Comparison of ENCODE assay signal across 13 cellular contexts in genomic region chr5:73673161-73673591, GRCh38. TPM values are rescaled to one million over a fixed set of nuclear protein-coding genes. Genes with fewer than 3 reads are reported as not detected.
DNase-seq lines count a peak whose midpoint lies in the region; ATAC-seq, FAIRE-seq and TF ChIP-seq lines count a peak whose summit lies in the region.
"Had no signal": no experiment of that assay in that cellular context is flagged by ENCODE, and none has a peak within 500 bp of the region (broad histone marks: within the 10 kb centered on the region; RNA-seq: fewer than 3 reads in every experiment).

No MANE protein-coding gene starts in this region.

- H3K4me3 ChIP-seq in A549 (no peak overlapping the region), K562 (no peak overlapping the region), neural progenitor cell (no peak overlapping the region)

- peaks cover 76% of the 10 kb centered on the region for H3K4me1 ChIP-seq in A549
- H3K4me1 ChIP-seq in K562 (replicated peaks in 1 of 2; ENCODE audit: control insufficient read depth in 2 of 2, insufficient read depth in 2 of 2, low read length in 2 of 2), result peaks cover 10 to 32% of the 10 kb centered on the region in 2 experiments
- H3K4me1 ChIP-seq in neural progenitor cell, result no peaks in the 10 kb centered on the region

- BruUV-seq in K562 (replicated peaks; lab: Mats Ljungman, UMichigan), result no TSS peak

- TF ChIP-seq CTCF in A549 (IDR thresholded peaks at IDR 0.05) (no peak), K562 (IDR thresholded peaks at IDR 0.05 in 2 of 3, conservative IDR thresholded peaks at IDR 0.05 in 1 of 3; ENCODE audit: insufficient read depth in 2 of 3, low read depth in 1 of 3, low read length in 3 of 3) (no peak), GM13977 (IDR thresholded peaks at IDR 0.05; ENCODE audit: extremely low read depth, insufficient read depth, missing control alignments) (no peak), WTC11 (IDR thresholded peaks at IDR 0.05) (no peak), neural progenitor cell (IDR thresholded peaks at IDR 0.05) (no peak)

- no peaks in the 10 kb centered on the region for H3K36me3 Mint-ChIP-seq in WTC11
- H3K36me3 Mint-ChIP-seq in neural progenitor cell, result no peaks in the 10 kb centered on the region
- H3K36me3 Mint-ChIP-seq: CD4-positive, CD25-positive, alpha-beta regulatory T cell had no signal

- no peak for TF ChIP-seq RAD21 in A549 (conservative IDR thresholded peaks at IDR 0.05 in 1 of 2, IDR thresholded peaks at IDR 0.05 in 1 of 2)
- TF ChIP-seq RAD21 in K562 (CRISPR knock-in tag; conservative IDR thresholded peaks at IDR 0.05 in 1 of 2, IDR thresholded peaks at IDR 0.05 in 1 of 2), result no peak

- intact Hi-C loops in K562 (cut with micrococcal nuclease), result no loop called here

- H3K4me2 ChIP-seq in A549 (peak overlapping the region; percentile 65), K562 (ENCODE audit: insufficient read depth, low read length) (peak overlapping the region; percentile 31), neural progenitor cell (no peak overlapping the region)

- H3K36me3 ChIP-seq in K562 (ENCODE audit: control insufficient read depth, insufficient read depth, low read length) (no peaks in the 10 kb centered on the region; the same call in 2 of the 3 replicates), neural progenitor cell (no peaks in the 10 kb centered on the region)

- peak overlapping the region; percentile 91 for H2AFZ ChIP-seq in K562 (ENCODE audit: low read depth, low read length)
- H2AFZ ChIP-seq in neural progenitor cell (replicated peaks), result no peak overlapping the region

- H4K20me1 ChIP-seq in K562 (replicated peaks; ENCODE audit: control insufficient read depth, insufficient read depth, low read length) (no peaks in the 10 kb centered on the region), neural progenitor cell (ENCODE audit: low read depth) (no peaks in the 10 kb centered on the region)

- H3K9me1 ChIP-seq in K562 (ENCODE audit: control insufficient read depth, insufficient read depth, low read length), result no peaks in the 10 kb centered on the region

- peak; percentile 64 to 75 for ATAC-seq in A549
- peak; percentile 70 for ATAC-seq in K562
- peak; percentile 68 for ATAC-seq in left lobe of liver
- no peak for ATAC-seq in WTC11

- H3K79me2 ChIP-seq in K562 (ENCODE audit: control insufficient read depth, insufficient read depth, low read length) (no peaks in the 10 kb centered on the region), neural progenitor cell (ENCODE audit: low read depth) (no peaks in the 10 kb centered on the region)

- peak; percentile 87 for FAIRE-seq in A549 (lab: Jason Lieb, UNC)
- FAIRE-seq in HTR-8/SVneo (lab: Jason Lieb, UNC), result peak; percentile 65
- peak; percentile 54 for FAIRE-seq in K562 (lab: Jason Lieb, UNC)

- H3K27ac Mint-ChIP-seq in WTC11, result no peak overlapping the region
- H3K27ac Mint-ChIP-seq in neural progenitor cell, result no peak overlapping the region
- H3K27ac Mint-ChIP-seq: CD4-positive, CD25-positive, alpha-beta regulatory T cell had no signal

- CTCF ChIA-PET in A549 (lab: Yijun Ruan, JAX), result interaction anchor here (0.7 to 5.2 kb wide), 8 partner anchors 10 to 265 kb away, joined by 3 to 34 read pairs (median 4); no protein-coding TSS in a partner anchor
- CTCF ChIA-PET in K562 (lab: Yijun Ruan, JAX; ENCODE audit: low intra/inter-chr PET ratio), result no interaction called here
- CTCF ChIA-PET in WTC11 (lab: Charles Lee), result interaction anchor here (0.6 to 1.4 kb wide), 2 partner anchors 82 to 229 kb away, joined by 3 to 4 read pairs; no protein-coding TSS in a partner anchor

- H3K27me3 Mint-ChIP-seq in WTC11 (ENCODE audit: low read depth) (no peaks in the 10 kb centered on the region), neural progenitor cell (ENCODE audit: insufficient read depth, low read depth) (peaks cover 2% of the 10 kb centered on the region)

- H3F3A ChIP-seq in neural progenitor cell (ENCODE audit: low read depth), result no peaks in the 10 kb centered on the region

- H3K4me3 Mint-ChIP-seq in WTC11 (no peak overlapping the region), neural progenitor cell (no peak overlapping the region)
- H3K4me3 Mint-ChIP-seq: CD4-positive, CD25-positive, alpha-beta regulatory T cell had no signal

- POLR2A ChIA-PET in A549 (lab: Yijun Ruan, JAX), result interaction anchor here (0.6 to 1.9 kb wide), 4 partner anchors 10 to 457 kb away, joined by 3 to 7 read pairs (median 4); partner anchors contain the start of gene ARHGEF28
- POLR2A ChIA-PET in K562 (lab: Yijun Ruan, JAX), result interaction anchor here (0.5 to 1.9 kb wide), 2 partner anchors 7 to 21 kb away, joined by 3 to 8 read pairs; no protein-coding TSS in a partner anchor
- POLR2A ChIA-PET in WTC11 (lab: Charles Lee), result no interaction called here

- H3K9ac ChIP-seq in K562 (ENCODE audit: insufficient read depth in 1 of 2, low read depth in 2 of 2, low read length in 2 of 2) (peak overlapping the region in 1 of 2 experiments; percentile 27; a peak in 1 of 4 replicates), neural progenitor cell (no peak overlapping the region)

- peak in 1 of 2 experiments; percentile 71 for DNase-seq in A549 (ENCODE audit: low read depth in 1 of 2, low spot score in 1 of 2)
- DNase-seq in HTR-8/SVneo (ENCODE audit: insufficient read length, low spot score), result peak; percentile 40
- peak in 2 of 4 experiments; percentile 14 to 22 for DNase-seq in K562 (ENCODE audit: extremely low read depth in 1 of 4, low spot score in 3 of 4)
- no peak for DNase-seq in left lobe of liver (ENCODE audit: low spot score)
- no peak for DNase-seq in GM13977 (ENCODE audit: low spot score)
- DNase-seq in WTC11 (ENCODE audit: low spot score), result no peak
- no peak for DNase-seq in activated effector memory CD4-positive, alpha-beta T cell treated with Interleukin-2 at 50 U/mL for 16 hours
- DNase-seq in neural progenitor cell (ENCODE audit: low spot score), result no peak
- DNase-seq: activated CD4-positive, alpha-beta T cell treated with anti-CD3 and anti-CD28 coated beads for 4 hours; CD4-positive, CD25-positive, alpha-beta regulatory T cell; cerebellar nuclear complex; NCI-H510A treated with DMSO at 0.1 percent for 48 hours; stimulated activated CD4-positive, alpha-beta T cell treated with anti-CD3 and anti-CD28 coated beads, Interleukin-1b, Interleukin-23, amount 100 ng/mL, for 48 hours had no signal

- no peaks in the 10 kb centered on the region for H3K9me3 ChIP-seq in A549
- no peaks in the 10 kb centered on the region for H3K9me3 ChIP-seq in K562 (replicated peaks; ENCODE audit: control insufficient read depth, insufficient read depth, low read depth, low read length)
- no peaks in the 10 kb centered on the region for H3K9me3 ChIP-seq in neural progenitor cell (ENCODE audit: low read depth)

- no peak for TF ChIP-seq POLR2A in A549 (IDR thresholded peaks at IDR 0.05; ENCODE audit: low read length)
- no peak for TF ChIP-seq POLR2A in K562 (conservative IDR thresholded peaks at IDR 0.05)

- H3K27me3 ChIP-seq in K562 (ENCODE audit: control insufficient read depth in 2 of 2, insufficient read depth in 2 of 2, low read length in 2 of 2) (no peaks in the 10 kb centered on the region), neural progenitor cell (no peaks in the 10 kb centered on the region)

- 0 out of 5 replicates have a peak, but pooled peaks of 1 of the 2 experiments have one; percentile 33 for TF ChIP-seq EP300 in A549 (IDR thresholded peaks at IDR 0.05)
- TF ChIP-seq EP300 in K562 (IDR thresholded peaks at IDR 0.05; ENCODE audit: low read length), result 0 out of 2 replicates have a peak, but pooled peaks have one; percentile 23

- H3K4me1 Mint-ChIP-seq in WTC11 (0 out of 2 replicates have a peak, but pooled peaks cover 4% of the 10 kb centered on the region), neural progenitor cell (no peaks in the 10 kb centered on the region)
- H3K4me1 Mint-ChIP-seq: CD4-positive, CD25-positive, alpha-beta regulatory T cell had no signal

- H3K9me3 Mint-ChIP-seq in WTC11 (no peaks in the 10 kb centered on the region), neural progenitor cell (no peaks in the 10 kb centered on the region)
- H3K9me3 Mint-ChIP-seq: CD4-positive, CD25-positive, alpha-beta regulatory T cell had no signal

- in situ Hi-C loops in K562 (cut with MboI), result no loop called here
- in situ Hi-C loops in GM13977 (cut with MboI; ENCODE audit: low pct_unique_long_range_greater_than_20kb, low sequenced_read_pairs, unreplicated experiment), result no loop called here

- H3K27ac ChIP-seq in A549 (peak overlapping the region; percentile 85 to 92), K562 (ENCODE audit: extremely low read depth, low read depth, low read length) (peak overlapping the region; percentile 77), neural progenitor cell (no peak overlapping the region)

TF ChIP-seq in K562, 482 proteins besides CTCF, POLR2A, EP300 and RAD21 (continues in another document):
- TF ChIP-seq SMARCA4 (IDR thresholded peaks at IDR 0.05), result peak; percentile 74

RNA-seq across cellular contexts. Expression of gene ARHGEF28, which starts 47.2 kb away (rescaled TPM):
- 22.3 and 28.9 TPM in 2 replicates for polyA plus RNA-seq in A549 (2011; rRNA removed)
- polyA plus RNA-seq in A549 (2012; cell fraction: cytosol; rRNA removed), result 4.2 and 5.0 TPM in 2 replicates
- 14.0 and 16.4 TPM in 2 replicates for polyA plus RNA-seq in A549 (2012; cell fraction: nucleus; rRNA removed)
- polyA plus RNA-seq in A549 (2017; fragmentation: RNase III; extraction: RNeasy Plus Mini Kit Qiagen cat#74134 plus additional on column Dnase treatment), result 14.8 to 17.6 TPM (median 17.0 TPM) in 3 replicates
- 86.4 and 88.2 TPM in 2 replicates for polyA minus RNA-seq in A549 (2011; rRNA and poly(A)+ RNA removed)
- 0.26 TPM in 1 of 2 replicates, not detected in the other for total RNA-seq in K562 (2011; cell fraction: chromatin; rRNA removed; ENCODE audit: low replicate concordance)
- 0.13 TPM in 1 of 2 replicates, not detected in the other for total RNA-seq in K562 (2011; cell fraction: nucleolus; rRNA removed)
- not detected in 2 replicates for total RNA-seq in K562 (2011; cell fraction: nucleoplasm; rRNA removed)
- total RNA-seq in K562 (2014; rRNA removed), result not detected in 2 replicates
- total RNA-seq in K562 (2014; rRNA removed; fragmentation: Illumina TruSeq; extraction: Trizol), result not detected in 2 replicates
- not detected in 2 replicates for total RNA-seq in K562 (2015; rRNA removed; fragmentation: Illumina TruSeq; extraction: Trizol)
- total RNA-seq in K562 (2021), result 0.07 and 0.27 TPM in 2 replicates
- not detected in 2 replicates for polyA plus RNA-seq in K562 (2011; rRNA removed)
- 0.01 TPM in 1 of 2 replicates, not detected in the other for polyA plus RNA-seq in K562 (2011; cell fraction: cytosol; rRNA removed)
- 0.01 and 0.06 TPM in 2 replicates for polyA plus RNA-seq in K562 (2011; cell fraction: nucleus; rRNA removed)
- 0.03 TPM in 1 of 2 replicates, not detected in the other for polyA plus RNA-seq in K562 (2012)
- polyA plus RNA-seq in K562 (2014; fragmentation: Illumina TruSeq; extraction: Trizol), result not detected in 2 replicates
- not detected for polyA plus RNA-seq in K562 (2014; fragmentation: Nextera tagmentation; extraction: Ambion mirVana)
- not detected in 2 replicates for polyA plus RNA-seq in K562 (2014; rRNA removed)
- polyA minus RNA-seq in K562 (2011; rRNA and poly(A)+ RNA removed), result 0.21 TPM in 1 of 2 replicates, not detected in the other
- polyA minus RNA-seq in K562 (2011; cell fraction: cytosol; rRNA and poly(A)+ RNA removed), result 1.0 TPM in 1 of 2 replicates, not detected in the other
- polyA minus RNA-seq in K562 (2011; cell fraction: nucleus; rRNA and poly(A)+ RNA removed), result 0.11 TPM in 1 of 2 replicates, not detected in the other
- total RNA-seq in left lobe of liver, result 14.4 TPM
- total RNA-seq in WTC11 (2021), result 0.57 to 0.96 TPM (median 0.71 TPM) in 3 replicates
- 0.11 and 0.28 TPM in 2 replicates for total RNA-seq in neural progenitor cell (ENCODE audit: low replicate concordance)
- total RNA-seq: CD4-positive, CD25-positive, alpha-beta regulatory T cell had no signal
- polyA plus RNA-seq: CD4-positive, CD25-positive, alpha-beta regulatory T cell had no signal
